ENCODE assay signal across 22 cellular contexts in the genomic region with DNA sequence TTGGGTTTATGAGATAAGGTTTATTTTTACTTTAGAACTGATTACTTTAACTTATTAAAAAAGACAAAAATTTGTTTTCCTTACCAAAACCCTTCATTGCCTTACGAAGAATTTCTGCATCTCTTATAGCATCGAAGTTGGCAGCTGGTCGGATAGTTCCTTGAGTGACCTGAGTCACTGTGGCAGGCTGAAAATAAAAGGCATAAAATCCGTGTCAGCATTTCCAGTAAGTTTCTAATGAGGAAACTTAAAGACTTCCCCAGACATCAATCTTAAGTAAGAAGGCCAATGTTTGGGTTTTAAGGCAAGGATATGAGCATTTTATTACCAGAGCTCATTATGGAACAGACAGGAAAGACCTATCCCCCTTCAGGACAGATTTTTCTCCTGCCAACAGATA. TPM values are rescaled to one million over a fixed set of nuclear protein-coding genes. Genes with fewer than 3 reads are reported as not detected.
DNase-seq lines count a peak whose midpoint lies in the region; ATAC-seq, FAIRE-seq and TF ChIP-seq lines count a peak whose summit lies in the region.
"Had no signal": no experiment of that assay in that cellular context is flagged by ENCODE, and none has a peak within 500 bp of the region (broad histone marks: within the 10 kb centered on the region; RNA-seq: fewer than 3 reads in every experiment).

No MANE protein-coding gene starts in this region.

- TF ChIP-seq CTCF in GM12878 (IDR thresholded peaks at IDR 0.05 in 2 of 3, conservative IDR thresholded peaks at IDR 0.05 in 1 of 3; ENCODE audit: control insufficient read depth in 2 of 3, extremely low read depth in 1 of 3, insufficient read depth in 1 of 3, low read depth in 3 of 3, low read length in 3 of 3) (no peak), WTC11 (IDR thresholded peaks at IDR 0.05) (no peak)

- RAD21 ChIA-PET in GM12878 (lab: Charles Lee; ENCODE audit: unreplicated experiment): no interaction called here

- H3K27ac ChIP-seq in GM12878 (ENCODE audit: control insufficient read depth, insufficient read depth): no peak overlapping the region
- H3K27ac ChIP-seq: BLaER1, C4-2B had no signal

- H3K9ac ChIP-seq in GM12878 (ENCODE audit: control insufficient read depth, insufficient read depth, low read length): no peak overlapping the region
- H3K9ac ChIP-seq: BLaER1 had no signal

- TF ChIP-seq RAD21 in GM12878 (IDR thresholded peaks at IDR 0.05; ENCODE audit: insufficient read depth, low read depth, low read length): no peak

- peaks cover 30% of the 10 kb centered on the region for H3K36me3 Mint-ChIP-seq in activated naive CD8-positive, alpha-beta T cell treated with anti-CD3 and anti-CD28 coated beads for 36 hours
- H3K36me3 Mint-ChIP-seq in activated naive CD8-positive, alpha-beta T cell treated with anti-CD3 and anti-CD28 coated beads, Interleukin-2, amount 50 U/mL, for 24 hours (ENCODE audit: low read depth): peaks cover 58% of the 10 kb centered on the region
- peaks cover 33 to 55% of the 10 kb centered on the region in 2 donors for H3K36me3 Mint-ChIP-seq in stimulated activated naive B cell treated with anti-CD40 and anti-IgM and Interleukin-4, amounts not matched to agents 10 μg/mL and 1 μg/mL and 100 μg/mL, for 72 hours
- peaks cover 43% of the 10 kb centered on the region for H3K36me3 Mint-ChIP-seq in WTC11
- peaks cover 100% of the 10 kb centered on the region for H3K36me3 Mint-ChIP-seq in stimulated activated effector memory CD8-positive, alpha-beta T cell treated with anti-CD3 and anti-CD28 coated beads, Interleukin-12 subunit alpha, Interleukin-12 subunit beta, amount 100 ng/mL, for 72 hours

- WGBS in GM12878 (ENCODE audit: insufficient coverage, insufficient replicate concordance, low lambda C conversion rate, missing lambda C conversion rate): 86% methylated on average over 4 of the region's 4 CpGs

- no peak overlapping the region for H3K4me3 ChIP-seq in GM12878
- H3K4me3 ChIP-seq: BLaER1, GM23338 had no signal

- H3K27me3 ChIP-seq in GM12878 (replicated peaks in 1 of 2; ENCODE audit: control insufficient read depth in 2 of 2, insufficient read depth in 2 of 2, low read length in 1 of 2): no peaks in the 10 kb centered on the region
- H3K27me3 ChIP-seq: BLaER1 had no signal

- H2AFZ ChIP-seq in GM12878 (ENCODE audit: control insufficient read depth, low read depth, low read length): no peak overlapping the region
- H2AFZ ChIP-seq: GM23338 had no signal

- peaks cover 2 to 30% of the 10 kb centered on the region in 2 experiments for H3K36me3 ChIP-seq in GM12878 (ENCODE audit: control insufficient read depth in 2 of 2, insufficient read depth in 2 of 2, low read length in 1 of 2)

- no peak overlapping the region for H3K4me3 Mint-ChIP-seq in activated naive CD8-positive, alpha-beta T cell treated with anti-CD3 and anti-CD28 coated beads for 36 hours
- no peak overlapping the region for H3K4me3 Mint-ChIP-seq in activated naive CD8-positive, alpha-beta T cell treated with anti-CD3 and anti-CD28 coated beads, Interleukin-2, amount 50 U/mL, for 24 hours
- no peak overlapping the region for H3K4me3 Mint-ChIP-seq in stimulated activated naive B cell treated with anti-CD40 and anti-IgM and Interleukin-4, amounts not matched to agents 10 μg/mL and 1 μg/mL and 100 μg/mL, for 72 hours
- H3K4me3 Mint-ChIP-seq in WTC11: no peak overlapping the region
- H3K4me3 Mint-ChIP-seq in stimulated activated effector memory CD8-positive, alpha-beta T cell treated with anti-CD3 and anti-CD28 coated beads, Interleukin-12 subunit alpha, Interleukin-12 subunit beta, amount 100 ng/mL, for 72 hours: no peak overlapping the region
- H3K4me3 Mint-ChIP-seq: B cell; CD4-positive, CD25-positive, alpha-beta regulatory T cell; CD8-positive, alpha-beta T cell; GM23338 had no signal

- intact Hi-C loops in GM12878 (cut with micrococcal nuclease; ENCODE audit: unreplicated experiment): no loop called here

- no peaks in the 10 kb centered on the region for H3K9me3 Mint-ChIP-seq in activated naive CD8-positive, alpha-beta T cell treated with anti-CD3 and anti-CD28 coated beads for 36 hours
- no peaks in the 10 kb centered on the region for H3K9me3 Mint-ChIP-seq in activated naive CD8-positive, alpha-beta T cell treated with anti-CD3 and anti-CD28 coated beads, Interleukin-2, amount 50 U/mL, for 24 hours
- no peaks in the 10 kb centered on the region for H3K9me3 Mint-ChIP-seq in stimulated activated naive B cell treated with anti-CD40 and anti-IgM and Interleukin-4, amounts not matched to agents 10 μg/mL and 1 μg/mL and 100 μg/mL, for 72 hours
- no peaks in the 10 kb centered on the region for H3K9me3 Mint-ChIP-seq in WTC11
- H3K9me3 Mint-ChIP-seq in stimulated activated effector memory CD8-positive, alpha-beta T cell treated with anti-CD3 and anti-CD28 coated beads, Interleukin-12 subunit alpha, Interleukin-12 subunit beta, amount 100 ng/mL, for 72 hours: no peaks in the 10 kb centered on the region
- H3K9me3 Mint-ChIP-seq: CD4-positive, CD25-positive, alpha-beta regulatory T cell; CD8-positive, alpha-beta T cell; GM23338 had no signal

- TF ChIP-seq EP300 in GM12878 (IDR thresholded peaks at IDR 0.05; ENCODE audit: borderline replicate concordance in 1 of 2, control insufficient read depth in 1 of 2, low read depth in 2 of 2, low read length in 2 of 2): no peak

- H3K4me1 Mint-ChIP-seq in activated naive CD8-positive, alpha-beta T cell treated with anti-CD3 and anti-CD28 coated beads for 36 hours: peaks cover 2% of the 10 kb centered on the region
- peaks cover 2% of the 10 kb centered on the region for H3K4me1 Mint-ChIP-seq in activated naive CD8-positive, alpha-beta T cell treated with anti-CD3 and anti-CD28 coated beads, Interleukin-2, amount 50 U/mL, for 24 hours
- H3K4me1 Mint-ChIP-seq in stimulated activated naive B cell treated with anti-CD40 and anti-IgM and Interleukin-4, amounts not matched to agents 10 μg/mL and 1 μg/mL and 100 μg/mL, for 72 hours: peaks cover 3 to 18% of the 10 kb centered on the region in 2 donors
- H3K4me1 Mint-ChIP-seq in WTC11: no peaks in the 10 kb centered on the region
- peaks cover 9% of the 10 kb centered on the region for H3K4me1 Mint-ChIP-seq in stimulated activated effector memory CD8-positive, alpha-beta T cell treated with anti-CD3 and anti-CD28 coated beads, Interleukin-12 subunit alpha, Interleukin-12 subunit beta, amount 100 ng/mL, for 72 hours
- H3K4me1 Mint-ChIP-seq: GM23338 had no signal

- peak overlapping the region; percentile 29 for H3K27ac Mint-ChIP-seq in activated naive CD8-positive, alpha-beta T cell treated with anti-CD3 and anti-CD28 coated beads for 36 hours
- no peak overlapping the region for H3K27ac Mint-ChIP-seq in activated naive CD8-positive, alpha-beta T cell treated with anti-CD3 and anti-CD28 coated beads, Interleukin-2, amount 50 U/mL, for 24 hours
- H3K27ac Mint-ChIP-seq in stimulated activated naive B cell treated with anti-CD40 and anti-IgM and Interleukin-4, amounts not matched to agents 10 μg/mL and 1 μg/mL and 100 μg/mL, for 72 hours: peak overlapping the region; percentile 42
- H3K27ac Mint-ChIP-seq in WTC11: no peak overlapping the region
- no peak overlapping the region for H3K27ac Mint-ChIP-seq in stimulated activated effector memory CD8-positive, alpha-beta T cell treated with anti-CD3 and anti-CD28 coated beads, Interleukin-12 subunit alpha, Interleukin-12 subunit beta, amount 100 ng/mL, for 72 hours
- H3K27ac Mint-ChIP-seq: B cell; CD8-positive, alpha-beta T cell; GM23338 had no signal

- POLR2A ChIA-PET in GM12878 (lab: Charles Lee): no interaction called here
- POLR2A ChIA-PET in WTC11 (lab: Charles Lee): no interaction called here

- H3K4me1 ChIP-seq in GM12878 (ENCODE audit: control insufficient read depth, insufficient read depth, low read length): no peaks in the 10 kb centered on the region
- H3K4me1 ChIP-seq: BLaER1 had no signal

- TF ChIP-seq POLR2A in H54 (IDR thresholded peaks at IDR 0.05; ENCODE audit: low read depth, low read length) (no peak), GM12878 (IDR thresholded peaks at IDR 0.05; ENCODE audit: low read depth, low read length) (no peak)

- ATAC-seq in activated naive CD8-positive, alpha-beta T cell treated with anti-CD3 and anti-CD28 coated beads, Interleukin-2, amount 50 U/mL, for 24 hours: no peak
- no peak for ATAC-seq in GM12878
- no peak for ATAC-seq in stimulated activated naive B cell treated with anti-CD40 and anti-IgM and Interleukin-4, amounts not matched to agents 10 μg/mL and 1 μg/mL and 100 μg/mL, for 72 hours (replicated peaks)
- ATAC-seq in WTC11: no peak
- no peak for ATAC-seq in stimulated activated effector memory CD8-positive, alpha-beta T cell treated with anti-CD3 and anti-CD28 coated beads, Interleukin-12 subunit alpha, Interleukin-12 subunit beta, amount 100 ng/mL, for 72 hours
- ATAC-seq: CD8-positive, alpha-beta T cell; GM23338 had no signal

- no peaks in the 10 kb centered on the region for H3K79me2 ChIP-seq in GM12878 (ENCODE audit: control insufficient read depth, insufficient read depth, low read length)

- FAIRE-seq in H54 (lab: Jason Lieb, UNC) (peak; percentile 38), GM12878 (lab: Jason Lieb, UNC) (peak; percentile 13)
- FAIRE-seq: D721Med, GM12891, GM18507 had no signal

- SMC1A ChIA-PET in GM12878 (lab: Charles Lee; ENCODE audit: uncharacterized antibody, unreplicated experiment): no interaction called here

- TSS peak; percentile 5 for BruUV-seq in GM12878 (replicated peaks; lab: Mats Ljungman, UMichigan)

- H3K9me3 ChIP-seq in GM12878 (replicated peaks; ENCODE audit: control insufficient read depth, insufficient read depth, low read length): no peaks in the 10 kb centered on the region
- H3K9me3 ChIP-seq: BLaER1 had no signal

- H4K20me1 ChIP-seq in GM12878 (ENCODE audit: control insufficient read depth, insufficient read depth): no peaks in the 10 kb centered on the region
- H4K20me1 ChIP-seq: BLaER1 had no signal

- H3K4me2 ChIP-seq in GM12878 (ENCODE audit: control insufficient read depth, insufficient read depth): no peak overlapping the region
- H3K4me2 ChIP-seq: BLaER1, GM23338 had no signal

- DNase-seq in activated naive CD8-positive, alpha-beta T cell treated with anti-CD3 and anti-CD28 coated beads for 36 hours: no peak
- no peak for DNase-seq in activated naive CD8-positive, alpha-beta T cell treated with anti-CD3 and anti-CD28 coated beads, Interleukin-2, amount 50 U/mL, for 24 hours
- DNase-seq in H54 (ENCODE audit: insufficient read length, low spot score): no peak
- DNase-seq in GM12878 (ENCODE audit: low read depth, low spot score): no peak
- no peak for DNase-seq in stimulated activated naive B cell treated with anti-CD40 and anti-IgM and Interleukin-4, amounts not matched to agents 10 μg/mL and 1 μg/mL and 100 μg/mL, for 72 hours
- no peak for DNase-seq in WTC11 (ENCODE audit: low spot score)
- DNase-seq in stimulated activated effector memory CD8-positive, alpha-beta T cell treated with anti-CD3 and anti-CD28 coated beads, Interleukin-12 subunit alpha, Interleukin-12 subunit beta, amount 100 ng/mL, for 72 hours (ENCODE audit: low spot score in 2 of 2): no peak
- DNase-seq: CD4-positive, CD25-positive, alpha-beta regulatory T cell; CD8-positive, alpha-beta T cell; DMS 273 treated with DMSO at 0.1 percent for 48 hours; DMS79; EL; GDM1; H7; HCEC 1CT had no signal

- CTCF ChIA-PET in GM12878 (lab: Yijun Ruan, JAX): no interaction called here
- CTCF ChIA-PET in WTC11 (lab: Charles Lee): no interaction called here

- no peaks in the 10 kb centered on the region for H3K27me3 Mint-ChIP-seq in activated naive CD8-positive, alpha-beta T cell treated with anti-CD3 and anti-CD28 coated beads for 36 hours
- H3K27me3 Mint-ChIP-seq in activated naive CD8-positive, alpha-beta T cell treated with anti-CD3 and anti-CD28 coated beads, Interleukin-2, amount 50 U/mL, for 24 hours: no peaks in the 10 kb centered on the region
- H3K27me3 Mint-ChIP-seq in stimulated activated naive B cell treated with anti-CD40 and anti-IgM and Interleukin-4, amounts not matched to agents 10 μg/mL and 1 μg/mL and 100 μg/mL, for 72 hours: no peaks in the 10 kb centered on the region
- H3K27me3 Mint-ChIP-seq in WTC11 (ENCODE audit: low read depth): no peaks in the 10 kb centered on the region
- H3K27me3 Mint-ChIP-seq: B cell; CD4-positive, CD25-positive, alpha-beta regulatory T cell had no signal

- in situ Hi-C loops in GM12878 (cut with MboI): no loop called here

RNA-seq across cellular contexts. Expression of a gene that starts 25.6 kb away (rescaled TPM):
- 100 to 1,000 TPM; 120 to 126 TPM for total RNA-seq in activated naive CD8-positive, alpha-beta T cell treated with anti-CD3 and anti-CD28 coated beads for 36 hours
- total RNA-seq in GM12878 (2013; cell fraction: nucleolus; rRNA removed): 44.3 and 46.5 TPM in 2 replicates
- 93.8 and 100 TPM in 2 replicates for total RNA-seq in GM12878 (2014; rRNA removed)
- total RNA-seq in GM12878 (2014; rRNA removed; fragmentation: Illumina TruSeq; extraction: Trizol): 101 TPM in 2 replicates
- 125 and 128 TPM in 2 replicates for total RNA-seq in GM12878 (2021)
- 48.1 TPM for polyA plus RNA-seq in GM12878 (2011; ENCODE audit: low read depth)
- polyA plus RNA-seq in GM12878 (2011; rRNA removed): 98.7 and 112 TPM in 2 replicates
- polyA plus RNA-seq in GM12878 (2011; cell fraction: cytosol; rRNA removed): 75.3 and 89.2 TPM in 2 replicates
- polyA plus RNA-seq in GM12878 (2011; cell fraction: nucleus; rRNA removed): 72.4 and 75.5 TPM in 2 replicates
- polyA plus RNA-seq in GM12878 (2012): 58.3 and 63.7 TPM in 2 replicates
- polyA plus RNA-seq in GM12878 (2014; fragmentation: Illumina TruSeq; extraction: Trizol): 123 and 131 TPM in 2 replicates
- polyA plus RNA-seq in GM12878 (2014; fragmentation: Nextera tagmentation; extraction: Ambion mirVana): 10 to 100 TPM; 70.6 to 75.8 TPM
- polyA plus RNA-seq in GM12878 (2014; rRNA removed): 95.7 and 113 TPM in 2 replicates
- polyA plus RNA-seq in GM12878 (2016; fragmentation: Nextera tagmentation; extraction: Ambion mirVana): 100 to 1,000 TPM; 177 to 184 TPM
- 75.4 and 87.9 TPM in 2 replicates for polyA minus RNA-seq in GM12878 (2011; rRNA and poly(A)+ RNA removed)
- 31.1 and 43.9 TPM in 2 replicates for polyA minus RNA-seq in GM12878 (2011; cell fraction: cytosol; rRNA and poly(A)+ RNA removed)
- 21.6 and 28.9 TPM in 2 replicates for polyA minus RNA-seq in GM12878 (2011; cell fraction: nucleus; rRNA and poly(A)+ RNA removed)
- total RNA-seq in WTC11 (2021): 66.7 to 68.2 TPM (median 67.8 TPM) in 3 replicates

RNA-seq across cellular contexts. Expression of a gene that starts 29.6 kb away (rescaled TPM):
- under 1 TPM; 0.58 to 0.60 TPM for total RNA-seq in activated naive CD8-positive, alpha-beta T cell treated with anti-CD3 and anti-CD28 coated beads for 36 hours
- 2.0 and 2.7 TPM in 2 replicates for total RNA-seq in GM12878 (2013; cell fraction: nucleolus; rRNA removed)
- total RNA-seq in GM12878 (2014; rRNA removed) (0.34 and 0.38 TPM in 2 replicates), GM12878 (2014; rRNA removed; fragmentation: Illumina TruSeq; extraction: Trizol) (0.36 and 0.46 TPM in 2 replicates), GM12878 (2021) (0.51 and 0.58 TPM in 2 replicates), WTC11 (2021) (0.31 to 0.73 TPM (median 0.39 TPM) in 3 replicates)
- 0.55 TPM for polyA plus RNA-seq in GM12878 (2011; ENCODE audit: low read depth)
- polyA plus RNA-seq in GM12878 (2011; rRNA removed) (0.72 TPM in 2 replicates), GM12878 (2014; fragmentation: Illumina TruSeq; extraction: Trizol) (0.44 and 0.57 TPM in 2 replicates), GM12878 (2014; fragmentation: Nextera tagmentation; extraction: Ambion mirVana) (under 1 TPM; 0.21 to 0.46 TPM), GM12878 (2014; rRNA removed) (0.58 and 1.1 TPM in 2 replicates), GM12878 (2016; fragmentation: Nextera tagmentation; extraction: Ambion mirVana) (under 1 TPM; 0.32 to 0.37 TPM)
- 0.12 and 0.27 TPM in 2 replicates for polyA plus RNA-seq in GM12878 (2011; cell fraction: cytosol; rRNA removed)
- 1.5 and 1.8 TPM in 2 replicates for polyA plus RNA-seq in GM12878 (2011; cell fraction: nucleus; rRNA removed)
- 0.60 and 0.69 TPM in 2 replicates for polyA plus RNA-seq in GM12878 (2012)
- polyA minus RNA-seq in GM12878 (2011; rRNA and poly(A)+ RNA removed): 0.21 and 0.22 TPM in 2 replicates
- polyA minus RNA-seq in GM12878 (2011; cell fraction: cytosol; rRNA and poly(A)+ RNA removed): 0.27 TPM in 1 of 2 replicates, not detected in the other
- 0.57 and 0.60 TPM in 2 replicates for polyA minus RNA-seq in GM12878 (2011; cell fraction: nucleus; rRNA and poly(A)+ RNA removed)

RNA-seq across cellular contexts. Expression of a gene that starts 45.1 kb away (rescaled TPM):
- total RNA-seq in activated naive CD8-positive, alpha-beta T cell treated with anti-CD3 and anti-CD28 coated beads for 36 hours: 1 to 10 TPM in 1 of 2 experiments, under 1 TPM in 1; 0.94 to 1.4 TPM
- total RNA-seq in GM12878 (2013; cell fraction: nucleolus; rRNA removed): 13.5 and 14.6 TPM in 2 replicates
- total RNA-seq in GM12878 (2014; rRNA removed) (1.6 and 2.1 TPM in 2 replicates), GM12878 (2014; rRNA removed; fragmentation: Illumina TruSeq; extraction: Trizol) (1.8 and 2.0 TPM in 2 replicates), GM12878 (2021) (1.2 and 1.5 TPM in 2 replicates), WTC11 (2021) (2.9 to 3.1 TPM (median 3.0 TPM) in 3 replicates)
- polyA plus RNA-seq in GM12878 (2011; ENCODE audit: low read depth): 1.1 TPM
- polyA plus RNA-seq in GM12878 (2011; rRNA removed) (2.1 and 3.2 TPM in 2 replicates), GM12878 (2014; fragmentation: Illumina TruSeq; extraction: Trizol) (1.5 TPM in 2 replicates), GM12878 (2014; fragmentation: Nextera tagmentation; extraction: Ambion mirVana) (under 1 TPM; 0.39 to 0.84 TPM), GM12878 (2014; rRNA removed) (1.9 and 2.5 TPM in 2 replicates), GM12878 (2016; fragmentation: Nextera tagmentation; extraction: Ambion mirVana) (under 1 TPM; 0.06 to 0.59 TPM)
- 1.1 and 1.2 TPM in 2 replicates for polyA plus RNA-seq in GM12878 (2011; cell fraction: cytosol; rRNA removed)
- polyA plus RNA-seq in GM12878 (2011; cell fraction: nucleus; rRNA removed): 6.6 and 7.3 TPM in 2 replicates
- 0.97 and 1.8 TPM in 2 replicates for polyA plus RNA-seq in GM12878 (2012)
- 2.0 and 3.8 TPM in 2 replicates for polyA minus RNA-seq in GM12878 (2011; rRNA and poly(A)+ RNA removed)
- polyA minus RNA-seq in GM12878 (2011; cell fraction: cytosol; rRNA and poly(A)+ RNA removed): not detected in 2 replicates
- polyA minus RNA-seq in GM12878 (2011; cell fraction: nucleus; rRNA and poly(A)+ RNA removed): 3.3 and 4.3 TPM in 2 replicates

Comparison
In these comparisons a context has a peak if more than half of its experiments do, and no peak if none do; other contexts are left out.
1. H3K27ac Mint-ChIP-seq: peak in activated naive CD8-positive, alpha-beta T cell treated with anti-CD3 and anti-CD28 coated beads for 36 hours (single experiment) and stimulated activated naive B cell treated with anti-CD40 and anti-IgM and Interleukin-4, amounts not matched to agents 10 μg/mL and 1 μg/mL and 100 μg/mL, for 72 hours (single experiment); none in activated naive CD8-positive, alpha-beta T cell treated with anti-CD3 and anti-CD28 coated beads, Interleukin-2, amount 50 U/mL, for 24 hours (single experiment), WTC11 (single experiment) and stimulated activated effector memory CD8-positive, alpha-beta T cell treated with anti-CD3 and anti-CD28 coated beads, Interleukin-12 subunit alpha, Interleukin-12 subunit beta, amount 100 ng/mL, for 72 hours (single experiment).